Comparison of ENCODE assay signal across 8 cellular contexts in the genomic region with DNA sequence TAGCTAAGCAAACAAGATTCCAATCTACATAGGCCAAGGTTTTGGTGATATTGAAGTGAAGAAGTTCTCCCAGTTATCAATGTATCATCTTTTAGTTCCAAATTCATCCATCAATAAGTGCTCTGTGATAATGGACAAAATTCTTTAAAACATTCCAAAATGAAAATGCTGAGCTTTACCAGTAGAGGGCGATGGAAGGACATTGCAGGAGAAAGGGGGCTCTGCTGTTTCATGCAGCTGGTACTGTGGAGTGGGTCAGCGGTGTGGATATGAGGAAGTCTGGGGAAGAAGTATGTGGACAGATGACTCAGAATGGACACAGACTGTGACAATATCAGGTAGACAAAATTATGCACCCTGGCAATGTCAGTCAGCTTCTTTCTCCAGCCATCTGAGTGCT. TPM values are rescaled to one million over a fixed set of nuclear protein-coding genes. Genes with fewer than 3 reads are reported as not detected.
A peak's percentile ranks its signal among the peaks of the same experiment; 100 is the strongest.
DNase-seq lines count a peak whose midpoint lies in the region; FAIRE-seq and TF ChIP-seq lines count a peak whose summit lies in the region.

No MANE protein-coding gene starts in this region.

- H3K27ac Mint-ChIP-seq in activated naive CD8-positive, alpha-beta T cell treated with anti-CD3 and anti-CD28 coated beads for 36 hours, result no peak overlapping the region

- H2AFZ ChIP-seq in keratinocyte (ENCODE audit: control insufficient read depth, low read length), result no peak overlapping the region

- FAIRE-seq in TTC549 (lab: Jason Lieb, UNC) (peak; percentile 67), keratinocyte (lab: Jason Lieb, UNC) (no peak)

- no peaks in the 10 kb centered on the region for H3K9me3 ChIP-seq in keratinocyte (ENCODE audit: control insufficient read depth, low read depth, low read length)

- H3K27me3 ChIP-seq in keratinocyte (ENCODE audit: control insufficient read depth, extremely low read depth, insufficient read depth, low read length), result no peaks in the 10 kb centered on the region

- H3K4me1 Mint-ChIP-seq in activated naive CD8-positive, alpha-beta T cell treated with anti-CD3 and anti-CD28 coated beads for 36 hours, result no peaks in the 10 kb centered on the region

- no peak overlapping the region for H3K9ac ChIP-seq in keratinocyte (ENCODE audit: control insufficient read depth, extremely low read depth, insufficient read depth, low read length)

- H3K4me2 ChIP-seq in keratinocyte (ENCODE audit: control insufficient read depth, extremely low read depth, insufficient read depth, low read depth, low read length), result no peak overlapping the region

- H3K9me1 ChIP-seq in keratinocyte (ENCODE audit: control insufficient read depth, extremely low read depth, insufficient read depth, low read length), result no peaks in the 10 kb centered on the region

- H3K79me2 ChIP-seq in keratinocyte (ENCODE audit: control insufficient read depth, insufficient read depth, low read length), result no peaks in the 10 kb centered on the region

- H3K36me3 Mint-ChIP-seq in activated naive CD8-positive, alpha-beta T cell treated with anti-CD3 and anti-CD28 coated beads for 36 hours, result no peaks in the 10 kb centered on the region

- dilution Hi-C loops in keratinocyte (cut with MboI; ENCODE audit: extremely low pct_ligation_motif_present, low sequenced_read_pairs), result no loop called here

- H3K36me3 ChIP-seq in keratinocyte (ENCODE audit: control insufficient read depth in 2 of 2, extremely low read depth in 1 of 2, insufficient read depth in 2 of 2, low read length in 2 of 2), result no peaks in the 10 kb centered on the region

- H3K9me3 Mint-ChIP-seq in activated naive CD8-positive, alpha-beta T cell treated with anti-CD3 and anti-CD28 coated beads for 36 hours, result no peaks in the 10 kb centered on the region

- peak; percentile 66 for TF ChIP-seq CTCF in AG09319 (IDR thresholded peaks at IDR 0.05; ENCODE audit: low read depth, low read length)
- TF ChIP-seq CTCF in keratinocyte (optimal IDR thresholded peaks at IDR 0.05 in 1 of 3, IDR thresholded peaks at IDR 0.05 in 1 of 3, conservative IDR thresholded peaks at IDR 0.05 in 1 of 3; ENCODE audit: extremely low read depth in 1 of 3, insufficient read depth in 2 of 3, low read length in 3 of 3), result peak; percentile 60 to 70 (median 61)

- no peak overlapping the region for H3K27ac ChIP-seq in keratinocyte (ENCODE audit: control insufficient read depth, insufficient read depth, low read length)

- H3K4me3 ChIP-seq in keratinocyte (ENCODE audit: control insufficient read depth in 2 of 3, extremely low read depth in 1 of 3, insufficient read depth in 2 of 3, low read depth in 1 of 3, low read length in 3 of 3), result no peak overlapping the region

- DNase-seq in AG09319 (ENCODE audit: extremely low read depth, low read depth), result no peak
- peak; percentile 2 for DNase-seq in GM19238 (ENCODE audit: insufficient read length, low spot score)
- no peak for DNase-seq in keratinocyte (ENCODE audit: low read depth, low spot score)
- DNase-seq in activated naive CD8-positive, alpha-beta T cell treated with anti-CD3 and anti-CD28 coated beads for 36 hours, result no peak
- no peak for DNase-seq in effector CD4-positive, alpha-beta T cell
- no peak for DNase-seq in foreskin melanocyte
- DNase-seq in activated naive CD4-positive, alpha-beta T cell (lab: John Stamatoyannopoulos, UW), result no peak

- no peak overlapping the region for H3K4me3 Mint-ChIP-seq in activated naive CD8-positive, alpha-beta T cell treated with anti-CD3 and anti-CD28 coated beads for 36 hours

- no peaks in the 10 kb centered on the region for H3K4me1 ChIP-seq in keratinocyte (ENCODE audit: control insufficient read depth, extremely low read depth, insufficient read depth, low read length)

- no peaks in the 10 kb centered on the region for H3K27me3 Mint-ChIP-seq in activated naive CD8-positive, alpha-beta T cell treated with anti-CD3 and anti-CD28 coated beads for 36 hours

- H4K20me1 ChIP-seq in keratinocyte (ENCODE audit: control insufficient read depth, extremely low read depth, insufficient read depth, low read length), result no peaks in the 10 kb centered on the region

RNA-seq across cellular contexts. Expression of a gene that starts 46.6 kb away (rescaled TPM):
- 0.29 to 0.43 TPM (median 0.41 TPM) in 3 replicates for polyA plus RNA-seq in keratinocyte
- 0.21 TPM for polyA plus RNA-seq in keratinocyte (2011; ENCODE audit: low read depth)
- 0.23 and 0.50 TPM in 2 replicates for polyA plus RNA-seq in keratinocyte (2011; cell fraction: cytosol; rRNA removed)
- polyA plus RNA-seq in keratinocyte (2011; cell fraction: nucleus; rRNA removed), result 0.80 and 1.1 TPM in 2 replicates
- 0.21 and 0.37 TPM in 2 replicates for polyA plus RNA-seq in keratinocyte (2012; ENCODE audit: low replicate concordance)
- polyA minus RNA-seq in keratinocyte, result 0.66 to 2.3 TPM (median 0.86 TPM) in 3 replicates
- 0.77 TPM for polyA minus RNA-seq in keratinocyte (2011; cell fraction: cytosol; rRNA and poly(A)+ RNA removed)
- 2.4 and 2.7 TPM in 2 replicates for polyA minus RNA-seq in keratinocyte (2011; cell fraction: nucleus; rRNA and poly(A)+ RNA removed)
- under 1 TPM; 0.26 to 0.39 TPM for total RNA-seq in activated naive CD8-positive, alpha-beta T cell treated with anti-CD3 and anti-CD28 coated beads for 36 hours
